Comparison of ENCODE assay signal across 28 cellular contexts in the genomic region with DNA sequence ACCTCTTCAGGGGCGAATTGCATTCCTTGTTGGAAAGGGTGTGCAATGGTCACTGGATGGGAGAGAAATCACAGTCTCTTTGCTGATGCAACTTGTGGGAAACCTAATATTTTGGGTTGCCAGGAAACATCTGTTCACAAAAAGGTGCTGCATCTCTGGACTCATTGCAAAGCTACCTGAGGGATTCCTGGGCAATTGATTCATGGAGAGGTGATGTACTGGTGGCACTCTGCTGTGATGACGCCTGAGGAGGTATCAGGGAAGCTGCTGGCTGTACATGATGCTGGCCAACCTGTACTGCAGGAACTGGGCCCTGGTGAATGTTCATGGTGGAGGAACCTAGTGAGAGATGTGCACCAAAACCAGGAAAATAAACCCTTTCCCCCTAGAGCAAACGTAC.
"Had no signal": no experiment of that assay in that cellular context is flagged by ENCODE, and none has a peak within 500 bp of the region (broad histone marks: within the 10 kb centered on the region; RNA-seq: fewer than 3 reads in every experiment).

No MANE protein-coding gene starts in this region.

- FAIRE-seq: urothelium cell line had no signal

- H3K9me3 ChIP-seq: stomach, suprapubic skin, testis, thoracic aorta, thyroid gland, tibial artery, transverse colon, upper lobe of left lung, upper lobe of right lung, uterus, vagina had no signal

- H3K36me3 ChIP-seq: stomach, suprapubic skin, thoracic aorta, thyroid gland, tibial artery, tibial nerve, transverse colon, upper lobe of left lung, upper lobe of right lung, uterus, vagina had no signal

- H3K4me3 ChIP-seq: stomach, suprapubic skin, testis, thoracic aorta, thyroid gland, tibial artery, tibial nerve, transverse colon, upper lobe of left lung, upper lobe of right lung, uterus, vagina had no signal

- H3K9me3 Mint-ChIP-seq: type B pancreatic cell had no signal

- H3K27ac ChIP-seq: stomach, suprapubic skin, testis, thoracic aorta, thyroid gland, tibial artery, tibial nerve, transverse colon, upper lobe of left lung, upper lobe of right lung, uterus, vagina had no signal

- H3K27me3 Mint-ChIP-seq: stimulated activated naive B cell treated with anti-CD40 and anti-IgM and Interleukin-4, amounts not matched to agents 10 μg/mL and 1 μg/mL and 100 μg/mL, for 72 hours; stimulated activated naive CD8-positive, alpha-beta T cell treated with anti-CD3 and anti-CD28 coated beads, Interleukin-15, amount 100 ng/mL, for 72 hours; stimulated activated naive CD8-positive, alpha-beta T cell treated with anti-CD3 and anti-CD28 coated beads, Interleukin-15, Interleukin-2, amounts not matched to agents 100 ng/mL and 50 ng/mL, for 24 hours; type B pancreatic cell had no signal

- H3K27ac Mint-ChIP-seq: stimulated activated effector memory CD8-positive, alpha-beta T cell treated with anti-CD3 and anti-CD28 coated beads, Interleukin-12 subunit alpha, Interleukin-12 subunit beta, amount 100 ng/mL, for 72 hours; stimulated activated naive B cell treated with anti-CD40 and anti-IgM and Interleukin-4, amounts not matched to agents 10 μg/mL and 1 μg/mL and 100 μg/mL, for 72 hours; stimulated activated naive CD8-positive, alpha-beta T cell treated with anti-CD3 and anti-CD28 coated beads, Interleukin-15, Interleukin-2, amounts not matched to agents 100 ng/mL and 50 ng/mL, for 24 hours; type B pancreatic cell had no signal

- H3K4me1 ChIP-seq: stomach, suprapubic skin, testis, thyroid gland, tibial artery, tibial nerve, transverse colon, upper lobe of left lung, upper lobe of right lung, uterus, vagina had no signal

- H3K4me3 Mint-ChIP-seq: stimulated activated effector memory CD8-positive, alpha-beta T cell treated with anti-CD3 and anti-CD28 coated beads, Interleukin-12 subunit alpha, Interleukin-12 subunit beta, amount 100 ng/mL, for 72 hours; stimulated activated naive B cell treated with anti-CD40 and anti-IgM and Interleukin-4, amounts not matched to agents 10 μg/mL and 1 μg/mL and 100 μg/mL, for 72 hours; stimulated activated naive CD8-positive, alpha-beta T cell treated with anti-CD3 and anti-CD28 coated beads, Interleukin-15, amount 100 ng/mL, for 72 hours; stimulated activated naive CD8-positive, alpha-beta T cell treated with anti-CD3 and anti-CD28 coated beads, Interleukin-15, Interleukin-2, amounts not matched to agents 100 ng/mL and 50 ng/mL, for 24 hours; type B pancreatic cell had no signal

- H3K27me3 ChIP-seq: stomach, suprapubic skin, testis, thyroid gland, tibial artery, tibial nerve, transverse colon, upper lobe of left lung, upper lobe of right lung, uterus, vagina had no signal

- H3K36me3 Mint-ChIP-seq: stimulated activated effector memory CD8-positive, alpha-beta T cell treated with anti-CD3 and anti-CD28 coated beads, Interleukin-12 subunit alpha, Interleukin-12 subunit beta, amount 100 ng/mL, for 72 hours; stimulated activated naive B cell treated with anti-CD40 and anti-IgM and Interleukin-4, amounts not matched to agents 10 μg/mL and 1 μg/mL and 100 μg/mL, for 72 hours; type B pancreatic cell had no signal

- ATAC-seq: stimulated activated effector memory CD8-positive, alpha-beta T cell treated with anti-CD3 and anti-CD28 coated beads, Interleukin-12 subunit alpha, Interleukin-12 subunit beta, amount 100 ng/mL, for 72 hours; stimulated activated naive CD8-positive, alpha-beta T cell treated with anti-CD3 and anti-CD28 coated beads, Interleukin-15, amount 100 ng/mL, for 72 hours; stimulated activated naive CD8-positive, alpha-beta T cell treated with anti-CD3 and anti-CD28 coated beads, Interleukin-15, Interleukin-2, amounts not matched to agents 100 U/mL and 50 U/mL, for 24 hours; upper lobe of right lung had no signal

- H3K4me1 Mint-ChIP-seq: stimulated activated effector memory CD8-positive, alpha-beta T cell treated with anti-CD3 and anti-CD28 coated beads, Interleukin-12 subunit alpha, Interleukin-12 subunit beta, amount 100 ng/mL, for 72 hours; stimulated activated naive B cell treated with anti-CD40 and anti-IgM and Interleukin-4, amounts not matched to agents 10 μg/mL and 1 μg/mL and 100 μg/mL, for 72 hours; stimulated activated naive CD8-positive, alpha-beta T cell treated with anti-CD3 and anti-CD28 coated beads, Interleukin-15, amount 100 ng/mL, for 72 hours had no signal

- DNase-seq: stimulated activated CD4-positive, alpha-beta T cell treated with anti-CD3 and anti-CD28 coated beads, Interleukin-1b, Interleukin-23, amount 100 ng/mL, for 48 hours; stimulated activated CD4-positive, alpha-beta T cell treated with anti-CD3 and anti-CD28 coated beads, Interleukin-2, amount 100 ng/mL, for 24 hours; stimulated activated CD4-positive, alpha-beta T cell treated with anti-CD3 and anti-CD28 coated beads, Interleukin-2, amount 100 ng/mL, for 48 hours; stimulated activated CD4-positive, alpha-beta T cell treated with anti-CD3 and anti-CD28 coated beads, Interleukin-4, amount 100 ng/mL, for 24 hours; stimulated activated CD4-positive, alpha-beta T cell treated with anti-CD3 and anti-CD28 coated beads, Interleukin-4, amount 100 ng/mL, for 4 hours; stimulated activated CD8-positive, alpha-beta memory T cell treated with anti-CD3 and anti-CD28 coated beads, Interleukin-4, amount 100 ng/mL, for 48 hours; stimulated activated naive B cell treated with anti-CD40 and anti-IgM and Interleukin-4, amounts not matched to agents 10 μg/mL and 1 μg/mL and 100 μg/mL, for 72 hours; stimulated activated naive CD4-positive, alpha-beta T cell; stimulated activated naive CD4-positive, alpha-beta T cell treated with Interleukin-2 at 50 U/mL for 16 hours; stimulated activated naive CD8-positive, alpha-beta T cell treated with anti-CD3 and anti-CD28 coated beads, Interleukin-15, amount 100 ng/mL, for 72 hours; stimulated activated naive CD8-positive, alpha-beta T cell treated with anti-CD3 and anti-CD28 coated beads, Interleukin-15, Interleukin-2, amounts not matched to agents 100 U/mL and 50 U/mL, for 24 hours; stomach; substantia nigra; testis; thyroid gland; tibial artery; transverse colon; upper lobe of left lung; upper lobe of right lung; uterus had no signal
